Comparison of ENCODE assay signal across 8 cellular contexts in the genomic region with DNA sequence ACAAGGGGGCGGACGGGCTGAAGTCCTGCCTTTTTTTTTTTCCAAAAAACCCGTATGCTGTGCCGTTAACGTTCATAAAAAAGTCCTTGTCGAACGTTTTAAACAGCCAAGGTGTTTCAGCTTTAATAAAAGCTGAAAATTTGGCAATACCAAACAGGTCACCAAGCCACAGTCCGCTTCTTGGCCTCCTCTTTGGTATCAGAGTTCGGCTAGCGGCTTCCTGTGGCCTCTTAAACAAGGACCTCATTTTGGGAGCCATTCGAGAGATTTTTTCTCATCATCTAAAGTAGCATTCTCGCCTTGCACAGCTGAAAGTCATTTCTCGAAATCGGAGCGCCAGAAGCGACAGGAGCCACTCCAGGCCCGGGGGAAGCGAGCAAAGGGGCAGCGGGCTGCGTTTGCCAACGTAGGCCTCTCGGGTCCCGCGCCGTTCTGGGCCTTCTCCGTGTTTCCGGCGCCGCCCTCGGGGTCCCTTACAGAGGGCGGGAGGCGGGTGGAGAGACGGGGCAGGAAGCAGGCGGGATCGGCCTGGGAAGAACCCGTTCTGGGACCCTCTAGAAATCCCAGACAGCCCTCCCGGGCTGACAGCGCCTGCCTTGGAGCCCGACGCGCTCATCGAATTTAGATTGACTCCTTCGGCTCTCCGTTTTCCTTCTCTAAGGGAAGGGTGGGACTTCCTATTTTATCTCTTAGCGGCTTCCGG. TPM values are rescaled to one million over a fixed set of nuclear protein-coding genes. Genes with fewer than 3 reads are reported as not detected.
DNase-seq lines count a peak whose midpoint lies in the region; ATAC-seq and TF ChIP-seq lines count a peak whose summit lies in the region.

No MANE protein-coding gene starts in this region.

- H3K9ac ChIP-seq in HUES6 (ENCODE audit: low read length) (peak overlapping the region; percentile 87), SK-N-SH (peak overlapping the region; percentile 93)

- TF ChIP-seq EP300 in SK-N-SH (IDR thresholded peaks at IDR 0.05; ENCODE audit: borderline replicate concordance in 1 of 2, low read depth in 1 of 2, low read length in 1 of 2) = no peak

- H3K4me1 Mint-ChIP-seq in activated naive CD4-positive, alpha-beta T cell treated with anti-CD3 and anti-CD28 coated beads, Interleukin-2, amount 50 U/mL, for 24 hours = peaks cover 40% of the 10 kb centered on the region

- H3K4me1 ChIP-seq in HUES6 (ENCODE audit: control insufficient read depth, insufficient read depth, low read length) (peaks cover 13% of the 10 kb centered on the region), SK-N-SH (ENCODE audit: control insufficient read depth in 1 of 2, insufficient read depth in 2 of 2, low read depth in 1 of 2, low read length in 1 of 2) (peaks cover 8 to 14% of the 10 kb centered on the region in 2 experiments; a peak in 3 of 4 replicates), cardiac muscle cell (ENCODE audit: low read depth) (peaks cover 14% of the 10 kb centered on the region), prostate gland (replicated peaks) (no peaks in the 10 kb centered on the region)

- H3K9me3 Mint-ChIP-seq in activated naive CD4-positive, alpha-beta T cell treated with anti-CD3 and anti-CD28 coated beads, Interleukin-2, amount 50 U/mL, for 24 hours = no peaks in the 10 kb centered on the region

- H3K79me2 ChIP-seq in SK-N-SH (ENCODE audit: insufficient read depth) = peaks cover 64% of the 10 kb centered on the region

- H3K36me3 ChIP-seq in HUES6 (ENCODE audit: control insufficient read depth, insufficient read depth, low read length) = peaks cover 11% of the 10 kb centered on the region
- H3K36me3 ChIP-seq in SK-N-SH (replicated peaks in 1 of 2; ENCODE audit: control insufficient read depth in 1 of 2, insufficient read depth in 2 of 2, low read length in 1 of 2) = peaks cover 21 to 36% of the 10 kb centered on the region in 2 experiments
- no peaks in the 10 kb centered on the region for H3K36me3 ChIP-seq in cardiac muscle cell
- H3K36me3 ChIP-seq in prostate gland = no peaks in the 10 kb centered on the region

- peak overlapping the region; percentile 99 for H3K27ac Mint-ChIP-seq in activated naive CD4-positive, alpha-beta T cell treated with anti-CD3 and anti-CD28 coated beads, Interleukin-2, amount 50 U/mL, for 24 hours

- peak overlapping the region; percentile 100 for H3K4me2 ChIP-seq in SK-N-SH

- TF ChIP-seq POLR2A in prostate gland (IDR thresholded peaks at IDR 0.05) = peak; percentile 10

- no peaks in the 10 kb centered on the region for H3K9me2 ChIP-seq in SK-N-SH

- intact Hi-C loops in prostate gland (cut with DNase I) = loop anchor here (5.0 kb wide), 1 partner anchor 100 kb away; the partner anchor contains the start of gene CNDP2

- no peaks in the 10 kb centered on the region for H3K9me3 ChIP-seq in HUES6 (ENCODE audit: control insufficient read depth, insufficient read depth, low read depth, low read length)
- no peaks in the 10 kb centered on the region for H3K9me3 ChIP-seq in SK-N-SH
- H3K9me3 ChIP-seq in cardiac muscle cell (ENCODE audit: low read depth) = no peaks in the 10 kb centered on the region
- H3K9me3 ChIP-seq in prostate gland = no peaks in the 10 kb centered on the region

- CTCF ChIA-PET in SK-N-SH (lab: Yijun Ruan, JAX) = no interaction called here

- peaks cover 5% of the 10 kb centered on the region for H3F3A ChIP-seq in SK-N-SH (replicated peaks; ENCODE audit: insufficient read depth)

- peaks cover 23% of the 10 kb centered on the region for H3K36me3 Mint-ChIP-seq in activated naive CD4-positive, alpha-beta T cell treated with anti-CD3 and anti-CD28 coated beads, Interleukin-2, amount 50 U/mL, for 24 hours

- H2AFZ ChIP-seq in SK-N-SH (ENCODE audit: low read depth) = peak overlapping the region; percentile 84

- H3K27me3 ChIP-seq in HUES6 (ENCODE audit: control insufficient read depth, insufficient read depth, low read length) (no peaks in the 10 kb centered on the region), SK-N-SH (ENCODE audit: insufficient read depth) (no peaks in the 10 kb centered on the region), cardiac muscle cell (no peaks in the 10 kb centered on the region), prostate gland (replicated peaks; ENCODE audit: insufficient read depth) (no peaks in the 10 kb centered on the region)

- ATAC-seq in GM21381 (IDR thresholded peaks at IDR 0.05; ENCODE audit: unreplicated experiment) = peak; percentile 38

- POLR2A ChIA-PET in SK-N-SH (lab: Yijun Ruan, JAX) = interaction anchor here (0.5 kb wide), 1 partner anchor 170 kb away, joined by 3 read pairs; no protein-coding TSS in a partner anchor

- peak overlapping the region; percentile 96 for H3K4me3 Mint-ChIP-seq in activated naive CD4-positive, alpha-beta T cell treated with anti-CD3 and anti-CD28 coated beads, Interleukin-2, amount 50 U/mL, for 24 hours

- DNase-seq in DMS53 (lab: John Stamatoyannopoulos, UW) = peak; percentile 96
- DNase-seq in SK-N-SH = peak; percentile 73
- peak; percentile 77 to 80 for DNase-seq in cardiac muscle cell (ENCODE audit: low read depth in 1 of 2, low spot score in 1 of 2)
- DNase-seq in prostate gland (ENCODE audit: low spot score) = peak; percentile 57
- peak; percentile 67 for DNase-seq in ureter (ENCODE audit: low spot score)

- peak overlapping the region; percentile 86 for H3K4me3 ChIP-seq in HUES6 (ENCODE audit: low read depth, low read length)
- H3K4me3 ChIP-seq in SK-N-SH (ENCODE audit: low read depth in 2 of 2, low read length in 1 of 2) = peak overlapping the region; percentile 83 to 89
- peak overlapping the region; percentile 74 for H3K4me3 ChIP-seq in cardiac muscle cell
- peak overlapping the region; percentile 92 to 99 for H3K4me3 ChIP-seq in prostate gland

- no peaks in the 10 kb centered on the region for H4K20me1 ChIP-seq in SK-N-SH (ENCODE audit: insufficient read depth)

- no peaks in the 10 kb centered on the region for H3K27me3 Mint-ChIP-seq in activated naive CD4-positive, alpha-beta T cell treated with anti-CD3 and anti-CD28 coated beads, Interleukin-2, amount 50 U/mL, for 24 hours

- H3K27ac ChIP-seq in HUES6 (ENCODE audit: low read depth, low read length) (peak overlapping the region; percentile 89), SK-N-SH (ENCODE audit: low read depth in 2 of 2, low read length in 1 of 2) (peak overlapping the region; percentile 94 to 97), cardiac muscle cell (peak overlapping the region; percentile 99), prostate gland (peak overlapping the region; percentile 98 to 99)

- WGBS in SK-N-SH (ENCODE audit: low lambda C conversion rate) = 1% methylated on average over 35 of the region's 46 CpGs
- WGBS in prostate gland = under 1% methylated on average over 43 of the region's 46 CpGs

- TF ChIP-seq CTCF in SK-N-SH (IDR thresholded peaks at IDR 0.05) (no peak), cardiac muscle cell (IDR thresholded peaks at IDR 0.05; ENCODE audit: low read depth, low read length) (no peak), prostate gland (IDR thresholded peaks at IDR 0.05) (no peak)

- no peak for TF ChIP-seq RAD21 in SK-N-SH (IDR thresholded peaks at IDR 0.05; ENCODE audit: low read length)

TF ChIP-seq in SK-N-SH, 30 proteins besides CTCF, POLR2A, EP300 and RAD21:
- TF ChIP-seq MXI1 (IDR thresholded peaks at IDR 0.05; ENCODE audit: low read depth, low read length) (peak; percentile 25; the same call in 1 of the 2 replicates), TAF1 (IDR thresholded peaks at IDR 0.05; ENCODE audit: borderline replicate concordance, low read depth, low read length) (peak; percentile 48; the same call in 1 of the 2 replicates), TCF12 (IDR thresholded peaks at IDR 0.05) (0 out of 2 replicates have a peak, but pooled peaks have one; percentile 2), YY1 (IDR thresholded peaks at IDR 0.05; ENCODE audit: low read depth) (peak; percentile 26; the same call in 1 of the 2 replicates), SIN3A (IDR thresholded peaks at IDR 0.05; ENCODE audit: borderline replicate concordance, low read depth, low read length) (no peak), POLR2AphosphoS5 (IDR thresholded peaks at IDR 0.05; ENCODE audit: low read depth, low read length) (0 out of 2 replicates have a peak, but pooled peaks have one; percentile 23), CHD2 (IDR thresholded peaks at IDR 0.05; ENCODE audit: low read length, partially characterized antibody) (peak; percentile 20)
- TF ChIP-seq, protein P1, sequence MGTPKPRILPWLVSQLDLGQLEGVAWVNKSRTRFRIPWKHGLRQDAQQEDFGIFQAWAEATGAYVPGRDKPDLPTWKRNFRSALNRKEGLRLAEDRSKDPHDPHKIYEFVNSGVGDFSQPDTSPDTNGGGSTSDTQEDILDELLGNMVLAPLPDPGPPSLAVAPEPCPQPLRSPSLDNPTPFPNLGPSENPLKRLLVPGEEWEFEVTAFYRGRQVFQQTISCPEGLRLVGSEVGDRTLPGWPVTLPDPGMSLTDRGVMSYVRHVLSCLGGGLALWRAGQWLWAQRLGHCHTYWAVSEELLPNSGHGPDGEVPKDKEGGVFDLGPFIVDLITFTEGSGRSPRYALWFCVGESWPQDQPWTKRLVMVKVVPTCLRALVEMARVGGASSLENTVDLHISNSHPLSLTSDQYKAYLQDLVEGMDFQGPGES (IDR thresholded peaks at IDR 0.05; ENCODE audit: low read depth, low read length) = no peak

RNA-seq across cellular contexts. Expression of gene ZNF407, which starts 0.6 kb away (rescaled TPM):
- polyA plus RNA-seq in SK-N-SH (2012; rRNA removed) (2.6 and 2.7 TPM in 2 replicates), cardiac muscle cell (4.6 and 4.8 TPM in 2 replicates)
- 1.9 and 2.1 TPM in 2 replicates for polyA plus RNA-seq in SK-N-SH (2012; cell fraction: cytosol; rRNA removed)
- polyA plus RNA-seq in SK-N-SH (2012; cell fraction: nucleus; rRNA removed) = 4.3 and 5.7 TPM in 2 replicates
- total RNA-seq in cardiac muscle cell (4.2 and 8.0 TPM in 2 replicates), prostate gland (10 to 100 TPM; 11.7 to 22.2 TPM), ureter (27.2 TPM)

Comparison
In these comparisons a context has a peak if more than half of its experiments do, and no peak if none do; other contexts are left out.
1. Peak in every context shown above with its lines: DNase-seq, ATAC-seq, H3K4me3 ChIP-seq and H3K27ac ChIP-seq.